ENCODE assay signal across 8 cellular contexts in the genomic region with DNA sequence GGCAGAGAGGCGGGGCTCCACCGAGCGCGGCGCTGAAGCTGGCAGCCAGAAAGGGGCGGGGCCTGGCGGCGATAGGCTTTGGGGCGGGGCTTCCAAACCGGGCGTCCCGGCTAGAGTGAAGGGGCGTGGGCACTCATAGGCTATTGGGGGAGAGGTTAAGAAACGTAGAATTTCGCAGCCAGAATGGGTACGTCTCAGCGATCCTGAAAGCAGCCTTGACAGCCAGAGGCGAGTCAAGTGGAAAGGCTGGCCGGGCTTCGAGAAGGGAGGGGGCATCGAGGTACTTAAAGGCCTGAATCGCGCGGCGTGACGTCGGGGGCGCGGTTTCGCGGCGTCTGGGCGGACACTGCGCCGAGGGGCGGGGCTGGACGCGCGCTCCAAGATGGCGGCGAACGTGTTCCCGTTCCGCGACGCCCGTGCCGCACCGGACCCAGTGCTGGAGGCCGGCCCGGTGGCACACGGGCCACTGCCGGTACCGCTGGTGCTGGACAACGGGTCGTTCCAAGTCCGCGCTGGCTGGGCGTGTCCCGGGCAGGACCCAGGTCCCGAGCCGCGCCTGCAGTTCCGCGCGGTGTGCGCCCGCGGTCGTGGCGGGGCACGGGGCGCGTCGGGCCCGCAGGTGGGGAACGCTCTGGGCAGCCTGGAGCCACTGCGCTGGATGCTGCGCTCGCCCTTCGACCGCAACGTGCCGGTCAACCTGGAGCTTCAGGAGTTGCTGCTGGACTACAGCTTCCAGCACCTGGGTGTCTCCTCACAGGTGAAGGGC. TPM values are rescaled to one million over a fixed set of nuclear protein-coding genes. Genes with fewer than 3 reads are reported as not detected.
DNase-seq lines count a peak whose midpoint lies in the region; ATAC-seq lines count a peak whose summit lies in the region.

ACTR5 (plus strand) TSS at position 364 of the 766 bp plus-strand sequence; CDS start at position 383, 19 bp downstream.

- peaks cover 11% of the 10 kb centered on the region for H3K79me2 ChIP-seq in mesendoderm (ENCODE audit: control insufficient read depth, insufficient read depth, low read length)

- H2BK120ac ChIP-seq in mesendoderm (ENCODE audit: low read depth, low read length), result no peak within 1 kb of the TSS

- H3K4me3 ChIP-seq in mesendoderm (ENCODE audit: low read length), result peak within 1 kb of the TSS; percentile 90

- H3K4me1 Mint-ChIP-seq in effector memory CD8-positive, alpha-beta T cell (ENCODE audit: low read depth in 2 of 2), result peaks cover 17 to 24% of the 10 kb centered on the region in 2 donors

- H3K4me2 ChIP-seq in mesendoderm (ENCODE audit: low read length), result peak within 1 kb of the TSS; percentile 97

- peak; percentile 92 for ATAC-seq in GM21423 (IDR thresholded peaks at IDR 0.05; ENCODE audit: unreplicated experiment)
- ATAC-seq in effector memory CD8-positive, alpha-beta T cell (replicated peaks), result peak; percentile 84

- H3K9me3 Mint-ChIP-seq in effector memory CD8-positive, alpha-beta T cell, result no peaks in the 10 kb centered on the region

- peaks cover 0 to 8% of the 10 kb centered on the region in 2 donors for H3K27me3 Mint-ChIP-seq in effector memory CD8-positive, alpha-beta T cell

- H3K79me1 ChIP-seq in mesendoderm (ENCODE audit: low read length), result peaks cover 11% of the 10 kb centered on the region

- H3K36me3 ChIP-seq in mesendoderm (ENCODE audit: control insufficient read depth, insufficient read depth, low read length), result no peaks in the 10 kb centered on the region

- H3K9ac ChIP-seq in mesendoderm (ENCODE audit: low read length), result peak within 1 kb of the TSS; percentile 84

- no peak within 1 kb of the TSS for H3K4ac ChIP-seq in mesendoderm (ENCODE audit: low read depth, low read length)

- H2AK5ac ChIP-seq in mesendoderm (ENCODE audit: low read length), result no peak within 1 kb of the TSS

- peak within 1 kb of the TSS; percentile 81 for H4K5ac ChIP-seq in mesendoderm (ENCODE audit: low read length)

- WGBS in mesendoderm (ENCODE audit: extremely low coverage, insufficient coverage, low lambda C conversion rate), result no CpG with 5 or more reads among the region's 84 CpGs

- H3K4me3 Mint-ChIP-seq in effector memory CD8-positive, alpha-beta T cell, result peak within 1 kb of the TSS; percentile 93 to 97

- H3K36me3 Mint-ChIP-seq in effector memory CD8-positive, alpha-beta T cell (ENCODE audit: insufficient read depth), result peaks cover 28% of the 10 kb centered on the region

- H3K4me1 ChIP-seq in mesendoderm (ENCODE audit: control insufficient read depth, low read depth, low read length), result peaks cover 6% of the 10 kb centered on the region

- no peak within 1 kb of the TSS for H3K23ac ChIP-seq in mesendoderm (ENCODE audit: low read length)

- no peaks in the 10 kb centered on the region for H3K27me3 ChIP-seq in mesendoderm (ENCODE audit: insufficient read depth, low read length, poor library complexity)

- H4K8ac ChIP-seq in mesendoderm (ENCODE audit: low read depth, low read length), result no peak within 1 kb of the TSS

- H2BK5ac ChIP-seq in mesendoderm (ENCODE audit: low read length), result peak within 1 kb of the TSS; percentile 52

- peak within 1 kb of the TSS; percentile 99 for H3K56ac ChIP-seq in mesendoderm (ENCODE audit: low read length)

- H3K27ac Mint-ChIP-seq in effector memory CD8-positive, alpha-beta T cell, result peak within 1 kb of the TSS; percentile 97 to 98

- peak; percentile 95 for DNase-seq in Caki2 (ENCODE audit: low read depth)
- peak in 73 of 76 experiments; percentile 36 to 97 (median 88) for DNase-seq in HUDEP-2 (lab: John Stamatoyannopoulos, UW; ENCODE audit: unreplicated experiment in 76 of 76)
- peak; percentile 88 for DNase-seq in NOMO-1 treated with DMSO at 0.1 percent for 48 hours (lab: John Stamatoyannopoulos, UW; ENCODE audit: unreplicated experiment)
- peak; percentile 87 to 96 (median 96) for DNase-seq in activated CD8-positive, alpha-beta memory T cell treated with anti-CD3 and anti-CD28 coated beads for 48 hours (ENCODE audit: low read depth in 2 of 3, low spot score in 2 of 3)
- peak; percentile 98 to 99 (median 99) for DNase-seq in effector memory CD8-positive, alpha-beta T cell
- peak; percentile 92 for DNase-seq in mesendoderm
- peak; percentile 92 for DNase-seq in stimulated activated CD8-positive, alpha-beta memory T cell treated with anti-CD3 and anti-CD28 coated beads, Interleukin-12 subunit alpha, Interleukin-12 subunit beta, amount 100 ng/mL, for 24 hours (ENCODE audit: extremely low read depth)

- peak within 1 kb of the TSS; percentile 9 for H3K18ac ChIP-seq in mesendoderm (ENCODE audit: low read length)

- H2BK15ac ChIP-seq in mesendoderm (replicated peaks; ENCODE audit: low read depth), result no peak within 1 kb of the TSS

- H3K27ac ChIP-seq in mesendoderm (ENCODE audit: low read depth, low read length), result peak within 1 kb of the TSS; percentile 75

- in situ Hi-C loops in Caki2 (cut with HindIII; ENCODE audit: low pct_unique_long_range_greater_than_20kb, low sequenced_read_pairs), result no loop called here

RNA-seq across cellular contexts. Expression of gene ACTR5, which starts in this region (rescaled TPM):
- 7.9 and 11.6 TPM in 2 replicates for total RNA-seq in Caki2 (2014; rRNA removed; shearing (Covaris generic); ENCODE audit: low replicate concordance)
- polyA plus RNA-seq in mesendoderm (2013, experiment 1 of 2), result 11.4 TPM
- polyA plus RNA-seq in mesendoderm (2013, experiment 2 of 2), result 10.7 TPM

Comparison
In these comparisons a context has a peak if more than half of its experiments do, and no peak if none do; other contexts are left out.
1. Peak in every context shown above with its lines: DNase-seq, ATAC-seq, H3K4me3 ChIP-seq and H3K27ac ChIP-seq.